Comparison of ENCODE assay signal across 30 cellular contexts in the genomic region with DNA sequence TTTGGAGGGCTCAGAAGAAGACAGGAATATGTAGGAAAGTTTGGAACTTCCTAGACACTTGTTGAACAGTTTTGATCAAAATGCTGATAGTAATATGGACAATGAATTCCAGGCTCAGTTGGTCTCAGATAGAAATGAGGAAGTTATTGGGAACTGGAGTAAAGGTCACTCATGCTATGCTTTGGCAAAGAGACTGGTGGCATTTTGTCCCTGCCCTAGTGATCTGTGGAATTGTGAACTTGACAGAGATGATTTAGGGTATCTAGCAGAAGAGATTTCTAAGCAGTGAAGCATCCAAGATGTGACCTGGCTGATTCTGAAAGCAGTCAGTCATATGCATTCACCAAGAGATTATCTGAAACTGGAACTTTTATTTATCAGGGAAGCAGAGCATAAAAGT. TPM values are rescaled to one million over a fixed set of nuclear protein-coding genes. Genes with fewer than 3 reads are reported as not detected.
DNase-seq lines count a peak whose midpoint lies in the region; ATAC-seq, FAIRE-seq and TF ChIP-seq lines count a peak whose summit lies in the region.
"Had no signal": no experiment of that assay in that cellular context is flagged by ENCODE, and none has a peak within 500 bp of the region (broad histone marks: within the 10 kb centered on the region; RNA-seq: fewer than 3 reads in every experiment).

No MANE protein-coding gene starts in this region.

- H4K91ac ChIP-seq in IMR-90 (ENCODE audit: insufficient read depth, low read depth, low read length) = no peak overlapping the region; the same call in 1 of the 2 replicates

- ATAC-seq in A549 (no peak), IMR-90 (ENCODE audit: low read depth) (no peak), GM18502 (IDR thresholded peaks at IDR 0.05; ENCODE audit: poor library complexity, unreplicated experiment) (no peak), HG03175 (IDR thresholded peaks at IDR 0.05; ENCODE audit: unreplicated experiment) (no peak)
- ATAC-seq: esophagus mucosa; heart left ventricle; sciatic nerve; stimulated activated naive B cell treated with anti-CD40 and anti-IgM and Interleukin-4, amounts not matched to agents 10 μg/mL and 1 μg/mL and 100 μg/mL, for 72 hours had no signal

- H2AK5ac ChIP-seq in IMR-90 (ENCODE audit: low read depth, low read length) = no peak overlapping the region

- TF ChIP-seq RAD21 in A549 (conservative IDR thresholded peaks at IDR 0.05 in 1 of 2, IDR thresholded peaks at IDR 0.05 in 1 of 2) (no peak), IMR-90 (IDR thresholded peaks at IDR 0.05; ENCODE audit: low read length) (no peak)

- H3K36me3 ChIP-seq in IMR-90 (ENCODE audit: control insufficient read depth, insufficient read depth, low read length) (no peaks in the 10 kb centered on the region), thyroid gland (no peaks in the 10 kb centered on the region), right atrium auricular region (no peaks in the 10 kb centered on the region)
- H3K36me3 ChIP-seq: heart left ventricle, tibial nerve, WERI-Rb-1 had no signal

- peak overlapping the region; percentile 10; the same call in 1 of the 2 replicates for H2BK120ac ChIP-seq in IMR-90 (ENCODE audit: low read depth, low read length)

- no peak overlapping the region for H3K14ac ChIP-seq in IMR-90 (replicated peaks; ENCODE audit: low read depth, low read length)

- no peak overlapping the region for H2BK20ac ChIP-seq in IMR-90 (ENCODE audit: low read depth, low read length)

- no peak overlapping the region for H3K23ac ChIP-seq in IMR-90 (ENCODE audit: low read depth, low read length)

- no peak overlapping the region for H3K56ac ChIP-seq in IMR-90 (ENCODE audit: extremely low read depth, insufficient read depth, low read length)

- DNase-seq in A549 (ENCODE audit: low read depth in 1 of 2, low spot score in 1 of 2) = no peak
- DNase-seq in IMR-90 = no peak
- no peak for DNase-seq in coronary artery (ENCODE audit: low spot score)
- DNase-seq in thyroid gland = no peak
- DNase-seq in right atrium auricular region (ENCODE audit: low spot score) = no peak
- DNase-seq: activated CD4-positive, alpha-beta T cell treated with anti-CD3 and anti-CD28 coated beads, Interleukin-2, amount 10 ng/mL, durations not matched to agents 24 days and 14 days; activated naive CD4-positive, alpha-beta T cell; activated T-cell treated with anti-CD3 and anti-CD28 coated beads, Interleukin-2, amount 50 U/mL, for 1 hour; cortex of kidney; DMS79 treated with DMSO at 0.1 percent for 48 hours; endodermal cell; foreskin fibroblast; heart left ventricle; Karpas-422; mesendoderm; MV-4-11; NCI-H446 treated with DMSO at 0.1 percent for 48 hours; posterior cingulate gyrus; stimulated activated CD4-positive, alpha-beta T cell treated with anti-CD3 and anti-CD28 coated beads, Interleukin-4, amount 100 ng/mL, for 4 hours; stimulated activated naive B cell treated with anti-CD40 and anti-IgM and Interleukin-4, amounts not matched to agents 10 μg/mL and 1 μg/mL and 100 μg/mL, for 72 hours; WERI-Rb-1 had no signal

- dilution Hi-C loops in IMR-90 (cut with HindIII; ENCODE audit: low sequenced_read_pairs, unreplicated experiment) = no loop called here

- H3K27me3 Mint-ChIP-seq in nephron (ENCODE audit: low read depth) = no peaks in the 10 kb centered on the region
- H3K27me3 Mint-ChIP-seq: stimulated activated naive B cell treated with anti-CD40 and anti-IgM and Interleukin-4, amounts not matched to agents 10 μg/mL and 1 μg/mL and 100 μg/mL, for 72 hours had no signal

- H3K9me3 ChIP-seq in A549 = no peaks in the 10 kb centered on the region
- H3K9me3 ChIP-seq in IMR-90 (ENCODE audit: control insufficient read depth, insufficient read depth, low read length) = no peaks in the 10 kb centered on the region
- H3K9me3 ChIP-seq in thyroid gland = no peaks in the 10 kb centered on the region
- H3K9me3 ChIP-seq in right atrium auricular region = no peaks in the 10 kb centered on the region
- H3K9me3 ChIP-seq: heart left ventricle, tibial nerve had no signal

- no peaks in the 10 kb centered on the region for H3K27me3 ChIP-seq in IMR-90 (ENCODE audit: control insufficient read depth, insufficient read depth, low read length)
- no peaks in the 10 kb centered on the region for H3K27me3 ChIP-seq in thyroid gland
- no peaks in the 10 kb centered on the region for H3K27me3 ChIP-seq in right atrium auricular region
- H3K27me3 ChIP-seq: heart left ventricle, tibial nerve had no signal

- H4K20me1 ChIP-seq in IMR-90 (ENCODE audit: insufficient read depth, low read length) = no peaks in the 10 kb centered on the region

- no peaks in the 10 kb centered on the region for H3K9me1 ChIP-seq in IMR-90 (ENCODE audit: insufficient read depth, low read length)

- no peak overlapping the region for H4K8ac ChIP-seq in IMR-90 (ENCODE audit: low read depth in 2 of 2, low read length in 2 of 2)

- no peaks in the 10 kb centered on the region for H3K79me1 ChIP-seq in IMR-90 (ENCODE audit: low read depth in 1 of 2, low read length in 2 of 2)

- no peak for TF ChIP-seq POLR2A in A549 (IDR thresholded peaks at IDR 0.05; ENCODE audit: low read length)
- no peak for TF ChIP-seq POLR2A in IMR-90 (IDR thresholded peaks at IDR 0.05; ENCODE audit: low read depth, low read length)
- no peak for TF ChIP-seq POLR2A in thyroid gland (IDR thresholded peaks at IDR 0.05)

- H3K4me3 ChIP-seq in A549 = no peak overlapping the region
- no peak overlapping the region for H3K4me3 ChIP-seq in IMR-90 (ENCODE audit: insufficient read depth, low read depth, low read length)
- H3K4me3 ChIP-seq in coronary artery = no peak overlapping the region
- no peak overlapping the region for H3K4me3 ChIP-seq in thyroid gland (replicated peaks in 1 of 3)
- H3K4me3 ChIP-seq in right atrium auricular region = no peak overlapping the region
- H3K4me3 ChIP-seq: heart left ventricle, tibial nerve had no signal

- H4K5ac ChIP-seq in IMR-90 (ENCODE audit: low read depth, low read length) = no peak overlapping the region

- H3K9me3 Mint-ChIP-seq in nephron = no peaks in the 10 kb centered on the region
- H3K9me3 Mint-ChIP-seq: activated CD4-positive, alpha-beta T cell treated with anti-CD3 and anti-CD28 coated beads, Interleukin-2, amount 10 ng/mL, durations not matched to agents 24 days and 14 days; endodermal cell had no signal

- no peak overlapping the region; the same call in 2 of the 3 replicates for H2BK15ac ChIP-seq in IMR-90 (ENCODE audit: low read depth, low read length)

- TF ChIP-seq CTCF in A549 (IDR thresholded peaks at IDR 0.05) (no peak), IMR-90 (conservative IDR thresholded peaks at IDR 0.05; ENCODE audit: low read depth, low read length) (no peak), coronary artery (IDR thresholded peaks at IDR 0.05) (no peak), nephron (IDR thresholded peaks at IDR 0.05; ENCODE audit: unreplicated experiment in 3 of 3) (no peak), thyroid gland (IDR thresholded peaks at IDR 0.05) (no peak), right atrium auricular region (IDR thresholded peaks at IDR 0.05) (no peak)

- in situ Hi-C loops in IMR-90 (cut with MboI; ENCODE audit: low sequenced_read_pairs) = no loop called here

- no peak overlapping the region for H2AFZ ChIP-seq in IMR-90 (replicated peaks; ENCODE audit: low read length, poor library complexity)

- no peak for TF ChIP-seq EP300 in A549 (IDR thresholded peaks at IDR 0.05)

- H3K36me3 Mint-ChIP-seq in nephron (ENCODE audit: low read depth) = no peaks in the 10 kb centered on the region

- H3K4me2 ChIP-seq in A549 (peak overlapping the region; percentile 66; the same call in 2 of the 3 replicates), IMR-90 (ENCODE audit: low read depth, low read length) (no peak overlapping the region)

- H3K4me1 ChIP-seq in A549 = peaks cover 96% of the 10 kb centered on the region
- peaks cover 12% of the 10 kb centered on the region for H3K4me1 ChIP-seq in IMR-90 (ENCODE audit: control insufficient read depth, insufficient read depth, low read length)
- H3K4me1 ChIP-seq in thyroid gland = peaks cover 4 to 7% of the 10 kb centered on the region in 2 donors
- peaks cover 0 to 54% of the 10 kb centered on the region in 2 donors for H3K4me1 ChIP-seq in right atrium auricular region

- intact Hi-C loops in IMR-90 (cut with micrococcal nuclease) = loop anchor here (10.0 kb wide), 2 partner anchors 189 to 401 kb away; no protein-coding TSS in a partner anchor
- intact Hi-C loops in thyroid gland (cut with DNase I) = no loop called here

- H3K4ac ChIP-seq in IMR-90 (ENCODE audit: low read depth, low read length) = no peak overlapping the region

- FAIRE-seq in A549 (lab: Jason Lieb, UNC) = no peak
- FAIRE-seq: bronchial epithelial cell had no signal

- no peak overlapping the region for H2BK5ac ChIP-seq in IMR-90 (ENCODE audit: low read depth, low read length, poor library complexity, severe bottlenecking)

- no TSS peak for BruUV-seq in IMR-90 (replicated peaks; lab: Mats Ljungman, UMichigan)

- H2AK9ac ChIP-seq in IMR-90 (replicated peaks; ENCODE audit: low read depth, low read length, poor library complexity) = no peak overlapping the region

- H3K27ac Mint-ChIP-seq in nephron = peak overlapping the region in 2 of 3 experiments; percentile 20 to 92
- H3K27ac Mint-ChIP-seq: activated CD4-positive, alpha-beta T cell treated with anti-CD3 and anti-CD28 coated beads, Interleukin-2, amount 10 ng/mL, durations not matched to agents 24 days and 14 days; B cell; endodermal cell; stimulated activated naive B cell treated with anti-CD40 and anti-IgM and Interleukin-4, amounts not matched to agents 10 μg/mL and 1 μg/mL and 100 μg/mL, for 72 hours had no signal

- no peak overlapping the region for H3K4me3 Mint-ChIP-seq in nephron
- H3K4me3 Mint-ChIP-seq: activated CD4-positive, alpha-beta T cell treated with anti-CD3 and anti-CD28 coated beads, Interleukin-2, amount 10 ng/mL, durations not matched to agents 24 days and 14 days; B cell; endodermal cell; stimulated activated naive B cell treated with anti-CD40 and anti-IgM and Interleukin-4, amounts not matched to agents 10 μg/mL and 1 μg/mL and 100 μg/mL, for 72 hours had no signal

- POLR2A ChIA-PET in A549 (lab: Yijun Ruan, JAX) = no interaction called here
- POLR2A ChIA-PET in IMR-90 (lab: Charles Lee; ENCODE audit: unreplicated experiment) = no interaction called here

- H3K9ac ChIP-seq in IMR-90 (ENCODE audit: low read depth, low read length) = no peak overlapping the region

- H3K18ac ChIP-seq in IMR-90 (ENCODE audit: low read depth, low read length) = no peak overlapping the region; the same call in 1 of the 2 replicates

- peak overlapping the region; percentile 52 to 68; a peak in 3 of 6 replicates for H3K27ac ChIP-seq in A549
- H3K27ac ChIP-seq in IMR-90 (ENCODE audit: insufficient read depth, low read length) = no peak overlapping the region
- H3K27ac ChIP-seq in coronary artery = peak overlapping the region; percentile 47 to 67
- H3K27ac ChIP-seq in thyroid gland = no peak overlapping the region
- no peak overlapping the region for H3K27ac ChIP-seq in right atrium auricular region
- H3K27ac ChIP-seq: HL-60, tibial nerve, WERI-Rb-1 had no signal

- peaks cover 50% of the 10 kb centered on the region for H3K4me1 Mint-ChIP-seq in nephron
- H3K4me1 Mint-ChIP-seq: activated CD4-positive, alpha-beta T cell treated with anti-CD3 and anti-CD28 coated beads, Interleukin-2, amount 10 ng/mL, durations not matched to agents 24 days and 14 days had no signal

- CTCF ChIA-PET in A549 (lab: Yijun Ruan, JAX) = no interaction called here
- CTCF ChIA-PET in IMR-90 (lab: Yijun Ruan, JAX) = no interaction called here

RNA-seq across cellular contexts. Expression of gene FRK, which starts 45.1 kb away (rescaled TPM):
- polyA plus RNA-seq in A549 (2011; rRNA removed) (6.7 and 8.9 TPM in 2 replicates), A549 (2017; fragmentation: RNase III; extraction: RNeasy Plus Mini Kit Qiagen cat#74134 plus additional on column Dnase treatment) (1.7 to 2.2 TPM (median 2.1 TPM) in 3 replicates), IMR-90 (2012; rRNA removed) (under 0.01 and 0.02 TPM in 2 replicates)
- polyA plus RNA-seq in A549 (2012; cell fraction: cytosol; rRNA removed) = 0.67 and 0.93 TPM in 2 replicates
- polyA plus RNA-seq in A549 (2012; cell fraction: nucleus; rRNA removed) = 0.82 and 1.2 TPM in 2 replicates
- polyA minus RNA-seq in A549 (2011; rRNA and poly(A)+ RNA removed) = 15.4 and 18.7 TPM in 2 replicates
- total RNA-seq in IMR-90 (2012; rRNA removed) (under 0.01 TPM in 2 replicates), thyroid gland (1 to 10 TPM; 1.2 to 3.5 (median 2.4) TPM), right atrium auricular region (1 to 10 TPM; 2.7 to 6.3 TPM)
- polyA plus RNA-seq in IMR-90 (2012; cell fraction: cytosol; rRNA removed) = 0.01 TPM in 1 of 2 replicates, not detected in the other
- polyA plus RNA-seq in IMR-90 (2012; cell fraction: nucleus; rRNA removed; ENCODE audit: low replicate concordance) = 0.02 and 0.09 TPM in 2 replicates
- total RNA-seq: activated CD4-positive, alpha-beta T cell treated with anti-CD3 and anti-CD28 coated beads, Interleukin-2, amount 10 ng/mL, durations not matched to agents 24 days and 14 days had no signal

Comparison
In these comparisons a context has a peak if more than half of its experiments do, and no peak if none do; other contexts are left out.
1. H3K27ac ChIP-seq: peak in A549 (2 of 2) and coronary artery (2 of 2); none in IMR-90 (single experiment), thyroid gland (0 of 3) and right atrium auricular region (0 of 2).